In genomic region chr1:35557118-35557610, GRCh38 we compare ENCODE assay signal across 8 cellular contexts. TPM values are rescaled to one million over a fixed set of nuclear protein-coding genes. Genes with fewer than 3 reads are reported as not detected.
DNase-seq lines count a peak whose midpoint lies in the region; ATAC-seq and TF ChIP-seq lines count a peak whose summit lies in the region.

Gene KIAA0319L, minus strand, starts transcription at chr1:35557403. Its CDS starts 2,912 bp downstream, at chr1:35554491.

- intact Hi-C loops in T-helper 2 cell treated with Interferon-gamma antibody and Interleukin-4, amounts not matched to agents 100 ng/mL and 5 ng/mL, for 36 hours (cut with micrococcal nuclease), result loop anchor here (1.0 to 2.0 kb wide), 3 partner anchors 18 to 364 kb away; partner anchors contain the start of gene SFPQ

- H3K27me3 Mint-ChIP-seq in stimulated activated memory B cell treated with anti-CD40 and anti-IgM and Interleukin-4, amounts not matched to agents 10 μg/mL and 1 μg/mL and 100 μg/mL, for 72 hours, result no peaks in the 10 kb centered on the region

- H3K36me3 Mint-ChIP-seq in stimulated activated memory B cell treated with anti-CD40 and anti-IgM and Interleukin-4, amounts not matched to agents 10 μg/mL and 1 μg/mL and 100 μg/mL, for 72 hours, result peaks cover 11% of the 10 kb centered on the region

- peak within 1 kb of the TSS; percentile 97 for H3K27ac ChIP-seq in layer of hippocampus (ENCODE audit: low read depth, low read length)

- peak; percentile 73 for ATAC-seq in GM21515 (IDR thresholded peaks at IDR 0.05; ENCODE audit: unreplicated experiment)
- peak; percentile 88 for ATAC-seq in stimulated activated memory B cell treated with anti-CD40 and anti-IgM and Interleukin-4, amounts not matched to agents 10 μg/mL and 1 μg/mL and 100 μg/mL, for 72 hours

- H3K4me3 ChIP-seq in choroid plexus epithelial cell (ENCODE audit: low read depth, low read length), result peak within 1 kb of the TSS; percentile 98

- peak within 1 kb of the TSS; percentile 100 for H3K27ac Mint-ChIP-seq in stimulated activated memory B cell treated with anti-CD40 and anti-IgM and Interleukin-4, amounts not matched to agents 10 μg/mL and 1 μg/mL and 100 μg/mL, for 72 hours

- no peaks in the 10 kb centered on the region for H3K27me3 ChIP-seq in layer of hippocampus (ENCODE audit: control insufficient read depth, insufficient read depth, low read length)

- DNase-seq in T-helper 2 cell (no peak), HT1080 (ENCODE audit: low read depth) (no peak), RPMI7951 (ENCODE audit: low read depth) (peak; percentile 85), choroid plexus epithelial cell (ENCODE audit: low read depth) (no peak)

- no peaks in the 10 kb centered on the region for H3K9me3 Mint-ChIP-seq in stimulated activated memory B cell treated with anti-CD40 and anti-IgM and Interleukin-4, amounts not matched to agents 10 μg/mL and 1 μg/mL and 100 μg/mL, for 72 hours

- H3K4me3 Mint-ChIP-seq in stimulated activated memory B cell treated with anti-CD40 and anti-IgM and Interleukin-4, amounts not matched to agents 10 μg/mL and 1 μg/mL and 100 μg/mL, for 72 hours, result peak within 1 kb of the TSS; percentile 99

- TF ChIP-seq CTCF in choroid plexus epithelial cell (conservative IDR thresholded peaks at IDR 0.05; ENCODE audit: low read depth, low read length), result no peak

- peaks cover 63% of the 10 kb centered on the region for H3K4me1 Mint-ChIP-seq in stimulated activated memory B cell treated with anti-CD40 and anti-IgM and Interleukin-4, amounts not matched to agents 10 μg/mL and 1 μg/mL and 100 μg/mL, for 72 hours

RNA-seq across cellular contexts. Expression of gene KIAA0319L, which starts in this region (rescaled TPM):
- total RNA-seq in T-helper 2 cell treated with Interferon-gamma antibody and Interleukin-4, amounts not matched to agents 100 ng/mL and 5 ng/mL, for 36 hours, result 44.9 and 50.1 TPM in 2 replicates
- 37.6 and 37.8 TPM in 2 replicates for total RNA-seq in HT1080 (2014; rRNA removed; shearing (Covaris generic))
- 47.0 and 54.9 TPM in 2 replicates for polyA plus RNA-seq in HT1080 (2015; cell fraction: cytosol; rRNA removed)
- 109 and 125 TPM in 2 replicates for polyA plus RNA-seq in HT1080 (2015; cell fraction: nucleus; rRNA removed)
- 17.9 and 26.8 TPM in 2 replicates for total RNA-seq in RPMI7951 (2014; rRNA removed; shearing (Covaris generic))
